Comparison of ENCODE assay signal across 28 cellular contexts in the genomic region with DNA sequence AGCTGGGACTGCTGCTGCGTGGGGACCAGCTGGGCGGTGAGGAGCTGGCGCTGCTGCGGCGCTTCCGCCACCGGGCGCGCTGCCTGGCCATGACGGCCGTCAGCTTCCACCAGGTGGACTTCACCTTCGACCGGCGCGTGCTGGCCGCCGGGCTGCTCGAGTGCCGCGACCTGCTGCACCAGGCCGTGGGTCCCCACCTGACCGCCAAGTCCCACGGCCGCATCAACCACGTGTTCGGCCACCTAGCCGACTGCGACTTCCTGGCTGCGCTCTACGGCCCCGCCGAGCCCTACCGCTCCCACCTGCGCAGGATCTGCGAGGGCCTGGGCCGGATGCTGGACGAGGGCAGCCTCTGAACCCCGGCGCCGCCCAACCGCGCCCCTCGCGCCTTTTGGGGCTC.
"Had no signal": no experiment of that assay in that cellular context is flagged by ENCODE, and none has a peak within 500 bp of the region (broad histone marks: within the 10 kb centered on the region; RNA-seq: fewer than 3 reads in every experiment).

No MANE protein-coding gene starts in this region.

- H3K9me3 Mint-ChIP-seq: central memory CD8-positive, alpha-beta T cell; dendritic cell treated with granulocyte-macrophage colony-stimulating factor and Interleukin-4, amounts not matched to agents 40 ng/mL and 50 ng/mL, for 4 days; endodermal cell; natural killer cell treated with Interleukin-12 subunit alpha and Interleukin-12 subunit beta and Interleukin-15 and Interleukin-18, amount 100 ng/mL, for 72 hours; neural crest cell; type B pancreatic cell had no signal

- DNase-seq: colonic mucosa; effector CD8-positive, alpha-beta T cell; endodermal cell; foreskin fibroblast; gastrocnemius medialis; head of caudate nucleus; left cardiac atrium; left lung; lower lobe of right lung; ovary; posterior cingulate gyrus; retina; stimulated activated CD4-positive, alpha-beta T cell treated with anti-CD3 and anti-CD28 coated beads, Interleukin-12 subunit alpha, Interleukin-12 subunit beta, amount 100 ng/mL, for 4 hours; stimulated activated CD4-positive, alpha-beta T cell treated with anti-CD3 and anti-CD28 coated beads, Interleukin-1b, Interleukin-23, amount 100 ng/mL, for 48 hours; stimulated activated CD4-positive, alpha-beta T cell treated with anti-CD3 and anti-CD28 coated beads, Interleukin-4, amount 100 ng/mL, for 1 hour; stimulated activated CD8-positive, alpha-beta memory T cell treated with anti-CD3 and anti-CD28 coated beads, Interleukin-4, amount 100 ng/mL, for 48 hours; stimulated activated naive CD4-positive, alpha-beta T cell treated with Interleukin-2 at 50 U/mL for 16 hours; stomach; thyroid gland had no signal

- H3K27ac Mint-ChIP-seq: dendritic cell treated with granulocyte-macrophage colony-stimulating factor and Interleukin-4, amounts not matched to agents 40 ng/mL and 50 ng/mL, for 4 days; endodermal cell; natural killer cell treated with Interleukin-12 subunit alpha and Interleukin-12 subunit beta and Interleukin-15 and Interleukin-18, amount 100 ng/mL, for 72 hours; type B pancreatic cell had no signal

- H3K9me3 ChIP-seq: colonic mucosa, gastrocnemius medialis, left lung, lower lobe of right lung, ovary, stomach, thyroid gland had no signal

- H3K36me3 ChIP-seq: colonic mucosa, ovary had no signal

- H3K4me1 ChIP-seq: colonic mucosa, left lung, lower lobe of right lung, thyroid gland had no signal

- H3K4me3 Mint-ChIP-seq: central memory CD8-positive, alpha-beta T cell; dendritic cell treated with granulocyte-macrophage colony-stimulating factor and Interleukin-4, amounts not matched to agents 40 ng/mL and 50 ng/mL, for 4 days; endodermal cell; natural killer cell treated with Interleukin-12 subunit alpha and Interleukin-12 subunit beta and Interleukin-15 and Interleukin-18, amount 100 ng/mL, for 72 hours; neural crest cell; type B pancreatic cell had no signal

- H3K4me3 ChIP-seq: colonic mucosa, gastrocnemius medialis, left lung, lower lobe of right lung, ovary, smooth muscle cell, stomach, thyroid gland had no signal

- H3K27me3 Mint-ChIP-seq: central memory CD8-positive, alpha-beta T cell; dendritic cell treated with granulocyte-macrophage colony-stimulating factor and Interleukin-4, amounts not matched to agents 40 ng/mL and 50 ng/mL, for 4 days; natural killer cell treated with Interleukin-12 subunit alpha and Interleukin-12 subunit beta and Interleukin-15 and Interleukin-18, amount 100 ng/mL, for 72 hours; type B pancreatic cell had no signal

- H3K36me3 Mint-ChIP-seq: natural killer cell treated with Interleukin-12 subunit alpha and Interleukin-12 subunit beta and Interleukin-15 and Interleukin-18, amount 100 ng/mL, for 72 hours had no signal

- H3K4me2 ChIP-seq: smooth muscle cell had no signal

- H3K27me3 ChIP-seq: colonic mucosa, gastrocnemius medialis, left lung, ovary, stomach, thyroid gland had no signal

- ATAC-seq: esophagus mucosa, gastrocnemius medialis, left cardiac atrium, left lung, lower lobe of right lung, sciatic nerve had no signal

- H3K4me1 Mint-ChIP-seq: central memory CD8-positive, alpha-beta T cell; endodermal cell had no signal

- H3K27ac ChIP-seq: colonic mucosa, epithelial cell of prostate, gastrocnemius medialis, left lung, lower lobe of right lung, ovary, thyroid gland had no signal
